Comparison of ENCODE assay signal across 8 cellular contexts in genomic region chr1:246698466-246699094, GRCh38. TPM values are rescaled to one million over a fixed set of nuclear protein-coding genes. Genes with fewer than 3 reads are reported as not detected.
DNase-seq lines count a peak whose midpoint lies in the region; TF ChIP-seq lines count a peak whose summit lies in the region.

No MANE protein-coding gene starts in this region.

- no peaks in the 10 kb centered on the region for H3K4me1 Mint-ChIP-seq in neural progenitor cell

- peaks cover 8% of the 10 kb centered on the region for H3K27me3 Mint-ChIP-seq in neural progenitor cell (ENCODE audit: insufficient read depth, low read depth)

- peaks cover 16 to 61% (median 47%) of the 10 kb centered on the region in 10 experiments for H3K4me1 ChIP-seq in BLaER1 treated with 17β-estradiol and CSF1 and Interleukin-3, amounts not matched to agents 10 nM and 100 nM
- no peaks in the 10 kb centered on the region for H3K4me1 ChIP-seq in neural progenitor cell

- peak overlapping the region; percentile 33 to 89 (median 80); a peak in 21 of 22 replicates for H3K27ac ChIP-seq in BLaER1 treated with 17β-estradiol and CSF1 and Interleukin-3, amounts not matched to agents 10 nM and 100 nM
- H3K27ac ChIP-seq in coronary artery (no peak overlapping the region), neural progenitor cell (no peak overlapping the region)

- H4K20me1 ChIP-seq in BLaER1 treated with 17β-estradiol and CSF1 and Interleukin-3, amounts not matched to agents 10 nM and 100 nM = no peaks in the 10 kb centered on the region
- H4K20me1 ChIP-seq in neural progenitor cell (ENCODE audit: low read depth) = no peaks in the 10 kb centered on the region

- H3K36me3 ChIP-seq in BLaER1 treated with 17β-estradiol and CSF1 and Interleukin-3, amounts not matched to agents 10 nM and 100 nM = no peaks in the 10 kb centered on the region; a peak in 2 of 22 replicates
- H3K36me3 ChIP-seq in MG63 (no peaks in the 10 kb centered on the region), neural progenitor cell (no peaks in the 10 kb centered on the region)

- peaks cover 12% of the 10 kb centered on the region for H3K9me3 Mint-ChIP-seq in neural progenitor cell

- no peaks in the 10 kb centered on the region for H3K79me2 ChIP-seq in neural progenitor cell (ENCODE audit: low read depth)

- no peak overlapping the region for H3K27ac Mint-ChIP-seq in neural progenitor cell

- no peak for DNase-seq in MG63
- DNase-seq in coronary artery (ENCODE audit: low spot score) = no peak
- DNase-seq in neural progenitor cell (ENCODE audit: low spot score) = no peak
- no peak for DNase-seq in NCI-H345 (lab: John Stamatoyannopoulos, UW)
- no peak for DNase-seq in NK-92 treated with Interleukin-12 subunit alpha and Interleukin-12 subunit beta, amount 100 ng/mL, for 24 hours (lab: John Stamatoyannopoulos, UW)
- DNase-seq in NCI-H187 treated with DMSO at 0.1 percent for 48 hours (lab: John Stamatoyannopoulos, UW) = no peak
- DNase-seq in COLO829 (ENCODE audit: low spot score) = no peak

- peak overlapping the region; percentile 62 for H3K4me3 Mint-ChIP-seq in neural progenitor cell

- TF ChIP-seq CTCF in coronary artery (IDR thresholded peaks at IDR 0.05) = no peak
- no peak for TF ChIP-seq CTCF in neural progenitor cell (IDR thresholded peaks at IDR 0.05)

- H3K27me3 ChIP-seq in BLaER1 treated with 17β-estradiol and CSF1 and Interleukin-3, amounts not matched to agents 10 nM and 100 nM = no peaks in the 10 kb centered on the region
- no peaks in the 10 kb centered on the region for H3K27me3 ChIP-seq in MG63
- H3K27me3 ChIP-seq in neural progenitor cell = no peaks in the 10 kb centered on the region

- peak overlapping the region; percentile 66 to 86 (median 78) for H3K4me2 ChIP-seq in BLaER1 treated with 17β-estradiol and CSF1 and Interleukin-3, amounts not matched to agents 10 nM and 100 nM
- peak overlapping the region; percentile 69 for H3K4me2 ChIP-seq in neural progenitor cell

- no peaks in the 10 kb centered on the region for H3K36me3 Mint-ChIP-seq in neural progenitor cell

- peaks cover 17 to 55% (median 44%) of the 10 kb centered on the region in 11 experiments for H3K9me3 ChIP-seq in BLaER1 treated with 17β-estradiol and CSF1 and Interleukin-3, amounts not matched to agents 10 nM and 100 nM (replicated peaks in 1 of 11)
- H3K9me3 ChIP-seq in MG63 = peaks cover 5% of the 10 kb centered on the region; the same call in 1 of the 2 replicates
- no peaks in the 10 kb centered on the region for H3K9me3 ChIP-seq in neural progenitor cell (ENCODE audit: low read depth)

- H3K4me3 ChIP-seq in BLaER1 treated with 17β-estradiol and CSF1 and Interleukin-3, amounts not matched to agents 10 nM and 100 nM = peak overlapping the region; percentile 30 to 50 (median 46); a peak in 16 of 20 replicates
- peak overlapping the region; percentile 31 for H3K4me3 ChIP-seq in MG63
- peak overlapping the region; percentile 66 for H3K4me3 ChIP-seq in coronary artery
- peak overlapping the region; percentile 34 for H3K4me3 ChIP-seq in neural progenitor cell

- H3F3A ChIP-seq in neural progenitor cell (ENCODE audit: low read depth) = no peaks in the 10 kb centered on the region

- H2AFZ ChIP-seq in neural progenitor cell (replicated peaks) = peak overlapping the region; percentile 100

- H3K9ac ChIP-seq in BLaER1 treated with 17β-estradiol and CSF1 and Interleukin-3, amounts not matched to agents 10 nM and 100 nM = peak overlapping the region; percentile 66 to 80 (median 74)
- H3K9ac ChIP-seq in neural progenitor cell = no peak overlapping the region

RNA-seq across cellular contexts. Expression of gene SCCPDH, which starts 25.6 kb away (rescaled TPM):
- 51.1 and 76.6 TPM in 2 replicates for total RNA-seq in MG63 (2014; rRNA removed; shearing (Covaris generic); ENCODE audit: low replicate concordance)
- total RNA-seq in neural progenitor cell (ENCODE audit: low replicate concordance) = 46.7 and 56.3 TPM in 2 replicates

Comparison
In these comparisons a context has a peak if more than half of its experiments do, and no peak if none do; other contexts are left out.
1. H3K27ac ChIP-seq: peak in BLaER1 treated with 17β-estradiol and CSF1 and Interleukin-3, amounts not matched to agents 10 nM and 100 nM (11 of 11); none in coronary artery (0 of 2) and neural progenitor cell (single experiment).
2. Peak in every context shown above with its lines, with median percentiles within 50 percentile points of each other: H3K4me3 ChIP-seq.